ENCODE assay signal across 16 cellular contexts in the genomic region with DNA sequence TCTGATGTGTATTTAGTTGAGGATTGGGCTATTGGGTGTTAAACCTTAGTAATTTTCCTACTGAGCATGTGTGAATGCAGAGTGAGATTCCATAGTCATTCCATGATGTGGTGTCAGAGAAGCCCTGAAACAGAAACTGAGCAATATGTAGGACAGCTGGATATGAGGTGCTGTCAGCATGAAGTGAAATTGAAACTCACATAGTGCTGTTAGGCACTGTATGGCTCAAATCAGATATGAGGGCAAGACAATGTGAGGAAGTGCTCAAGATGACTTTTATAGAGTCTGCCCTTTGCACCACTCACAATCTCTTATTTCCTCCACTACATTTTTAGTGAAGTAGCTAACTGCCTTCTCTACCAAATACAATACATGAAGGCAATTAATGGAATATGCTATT.
A peak's percentile ranks its signal among the peaks of the same experiment; 100 is the strongest.
DNase-seq lines count a peak whose midpoint lies in the region; ATAC-seq, FAIRE-seq and TF ChIP-seq lines count a peak whose summit lies in the region.
"Had no signal": no experiment of that assay in that cellular context is flagged by ENCODE, and none has a peak within 500 bp of the region (broad histone marks: within the 10 kb centered on the region; RNA-seq: fewer than 3 reads in every experiment).

No MANE protein-coding gene starts in this region.

- TF ChIP-seq POLR2A in GM12878 (IDR thresholded peaks at IDR 0.05; ENCODE audit: low read depth, low read length): no peak

- no peak overlapping the region for H3K9ac ChIP-seq in GM12878 (ENCODE audit: control insufficient read depth, insufficient read depth, low read length)
- H3K9ac ChIP-seq: BLaER1 treated with 17β-estradiol and CSF1 and Interleukin-3, amounts not matched to agents 10 nM and 100 nM had no signal

- no peaks in the 10 kb centered on the region for H3K79me2 ChIP-seq in GM12878 (ENCODE audit: control insufficient read depth, insufficient read depth, low read length)

- H3K4me3 Mint-ChIP-seq in activated CD4-positive, alpha-beta T cell treated with anti-CD3 and anti-CD28 coated beads, Interleukin-2, amount 10 ng/mL, durations not matched to agents 24 days and 14 days: no peak overlapping the region
- H3K4me3 Mint-ChIP-seq in progenitor cell of endocrine pancreas (ENCODE audit: low read depth): no peak overlapping the region
- H3K4me3 Mint-ChIP-seq in activated T-helper 17 cell treated with anti-CD3 and anti-CD28 coated beads, Interleukin-2, amount 50 U/mL, for 72 hours: no peak overlapping the region
- H3K4me3 Mint-ChIP-seq: T-helper 1 cell treated with Interleukin-12 subunit alpha and Interleukin-12 subunit beta and Interleukin-4 antibody, amounts not matched to agents 30 μg/mL and 1 μg/mL, for 36 hours had no signal

- no peak overlapping the region for H3K4me3 ChIP-seq in GM12878
- H3K4me3 ChIP-seq: ascending aorta; BLaER1 treated with 17β-estradiol and CSF1 and Interleukin-3, amounts not matched to agents 10 nM and 100 nM; lung had no signal

- no peaks in the 10 kb centered on the region for H3K9me3 Mint-ChIP-seq in activated CD4-positive, alpha-beta T cell treated with anti-CD3 and anti-CD28 coated beads, Interleukin-2, amount 10 ng/mL, durations not matched to agents 24 days and 14 days
- peaks cover 42% of the 10 kb centered on the region for H3K9me3 Mint-ChIP-seq in progenitor cell of endocrine pancreas (ENCODE audit: low read depth)
- no peaks in the 10 kb centered on the region for H3K9me3 Mint-ChIP-seq in activated T-helper 17 cell treated with anti-CD3 and anti-CD28 coated beads, Interleukin-2, amount 50 U/mL, for 72 hours
- H3K9me3 Mint-ChIP-seq: T-helper 1 cell treated with Interleukin-12 subunit alpha and Interleukin-12 subunit beta and Interleukin-4 antibody, amounts not matched to agents 30 μg/mL and 1 μg/mL, for 36 hours had no signal

- DNase-seq in GM12878 (ENCODE audit: low read depth, low spot score) (peak; percentile 1), SKM-1 treated with dmso at 0.1 percent for 144 hours (lab: John Stamatoyannopoulos, UW; ENCODE audit: unreplicated experiment) (no peak), progenitor cell of endocrine pancreas (ENCODE audit: low spot score, unreplicated experiment) (no peak)
- DNase-seq in activated CD4-positive, alpha-beta T cell treated with anti-CD3 and anti-CD28 coated beads, Interleukin-2, amount 10 ng/mL, durations not matched to agents 24 days and 14 days: no peak
- DNase-seq: activated CD4-positive, alpha-beta T cell treated with anti-CD3 and anti-CD28 coated beads for 48 hours; NCI-H1105; NCI-H510A treated with DMSO at 0.1 percent for 48 hours had no signal

- H3K9me3 ChIP-seq in GM12878 (replicated peaks; ENCODE audit: control insufficient read depth, insufficient read depth, low read length): no peaks in the 10 kb centered on the region

- H2AFZ ChIP-seq in GM12878 (ENCODE audit: control insufficient read depth, low read depth, low read length): no peak overlapping the region

- RAD21 ChIA-PET in GM12878 (lab: Charles Lee; ENCODE audit: unreplicated experiment): no interaction called here

- no peaks in the 10 kb centered on the region for H3K36me3 ChIP-seq in GM12878 (ENCODE audit: control insufficient read depth in 2 of 2, insufficient read depth in 2 of 2, low read length in 1 of 2)
- H3K36me3 ChIP-seq: ascending aorta; BLaER1 treated with 17β-estradiol and CSF1 and Interleukin-3, amounts not matched to agents 10 nM and 100 nM had no signal

- ATAC-seq in GM18858 (IDR thresholded peaks at IDR 0.05; ENCODE audit: unreplicated experiment) (peak; percentile 93), GM21390 (IDR thresholded peaks at IDR 0.05; ENCODE audit: unreplicated experiment) (peak; percentile 88), HG03045 (IDR thresholded peaks at IDR 0.05; ENCODE audit: unreplicated experiment) (peak; percentile 75), GM12878 (peak; percentile 46; the same call in 2 of the 3 replicates)
- ATAC-seq in activated T-helper 17 cell treated with anti-CD3 and anti-CD28 coated beads, Interleukin-2, amount 50 U/mL, for 72 hours (replicated peaks): no peak

- no peak for TF ChIP-seq CTCF in GM12878 (IDR thresholded peaks at IDR 0.05 in 2 of 3, conservative IDR thresholded peaks at IDR 0.05 in 1 of 3; ENCODE audit: control insufficient read depth in 2 of 3, extremely low read depth in 1 of 3, insufficient read depth in 1 of 3, low read depth in 3 of 3, low read length in 3 of 3)
- TF ChIP-seq CTCF in progenitor cell of endocrine pancreas (IDR thresholded peaks at IDR 0.05; ENCODE audit: unreplicated experiment): no peak

- no TSS peak for BruUV-seq in GM12878 (replicated peaks; lab: Mats Ljungman, UMichigan)

- peaks cover 2% of the 10 kb centered on the region for H3K4me1 Mint-ChIP-seq in activated CD4-positive, alpha-beta T cell treated with anti-CD3 and anti-CD28 coated beads, Interleukin-2, amount 10 ng/mL, durations not matched to agents 24 days and 14 days
- H3K4me1 Mint-ChIP-seq in progenitor cell of endocrine pancreas (ENCODE audit: low read depth): no peaks in the 10 kb centered on the region
- no peaks in the 10 kb centered on the region for H3K4me1 Mint-ChIP-seq in activated T-helper 17 cell treated with anti-CD3 and anti-CD28 coated beads, Interleukin-2, amount 50 U/mL, for 72 hours

- no peaks in the 10 kb centered on the region for H3K36me3 Mint-ChIP-seq in activated CD4-positive, alpha-beta T cell treated with anti-CD3 and anti-CD28 coated beads, Interleukin-2, amount 10 ng/mL, durations not matched to agents 24 days and 14 days (ENCODE audit: low read depth)
- no peaks in the 10 kb centered on the region for H3K36me3 Mint-ChIP-seq in progenitor cell of endocrine pancreas (ENCODE audit: insufficient read depth)
- no peaks in the 10 kb centered on the region for H3K36me3 Mint-ChIP-seq in activated T-helper 17 cell treated with anti-CD3 and anti-CD28 coated beads, Interleukin-2, amount 50 U/mL, for 72 hours (ENCODE audit: low read depth)

- H3K27me3 ChIP-seq in GM12878 (replicated peaks in 1 of 2; ENCODE audit: control insufficient read depth in 2 of 2, insufficient read depth in 2 of 2, low read length in 1 of 2): no peaks in the 10 kb centered on the region
- H3K27me3 ChIP-seq: ascending aorta had no signal

- H3K4me1 ChIP-seq in GM12878 (ENCODE audit: control insufficient read depth, insufficient read depth, low read length): no peaks in the 10 kb centered on the region
- H3K4me1 ChIP-seq: ascending aorta had no signal

- in situ Hi-C loops in GM12878 (cut with MboI): no loop called here

- H3K27ac Mint-ChIP-seq in activated CD4-positive, alpha-beta T cell treated with anti-CD3 and anti-CD28 coated beads, Interleukin-2, amount 10 ng/mL, durations not matched to agents 24 days and 14 days: no peak overlapping the region
- no peak overlapping the region for H3K27ac Mint-ChIP-seq in progenitor cell of endocrine pancreas
- no peak overlapping the region for H3K27ac Mint-ChIP-seq in activated T-helper 17 cell treated with anti-CD3 and anti-CD28 coated beads, Interleukin-2, amount 50 U/mL, for 72 hours
- H3K27ac Mint-ChIP-seq: T-helper 1 cell treated with Interleukin-12 subunit alpha and Interleukin-12 subunit beta and Interleukin-4 antibody, amounts not matched to agents 30 μg/mL and 1 μg/mL, for 36 hours had no signal

- no peak for FAIRE-seq in GM12878 (lab: Jason Lieb, UNC)
- FAIRE-seq: RCC 7860 had no signal

- CTCF ChIA-PET in GM12878 (lab: Yijun Ruan, JAX): no interaction called here

- no peak overlapping the region for H3K27ac ChIP-seq in GM12878 (ENCODE audit: control insufficient read depth, insufficient read depth)
- H3K27ac ChIP-seq: ascending aorta; BLaER1 treated with 17β-estradiol and CSF1 and Interleukin-3, amounts not matched to agents 10 nM and 100 nM had no signal

- no peak for TF ChIP-seq RAD21 in GM12878 (IDR thresholded peaks at IDR 0.05; ENCODE audit: insufficient read depth, low read depth, low read length)

- no peak overlapping the region for H3K4me2 ChIP-seq in GM12878 (ENCODE audit: control insufficient read depth, insufficient read depth)
- H3K4me2 ChIP-seq: BLaER1 treated with 17β-estradiol and CSF1 and Interleukin-3, amounts not matched to agents 10 nM and 100 nM had no signal

- POLR2A ChIA-PET in GM12878 (lab: Charles Lee): no interaction called here

- intact Hi-C loops in GM12878 (cut with micrococcal nuclease; ENCODE audit: unreplicated experiment): no loop called here
- intact Hi-C loops in activated CD4-positive, alpha-beta T cell treated with anti-CD3 and anti-CD28 coated beads, Interleukin-2, amount 10 ng/mL, durations not matched to agents 24 days and 14 days (cut with micrococcal nuclease): no loop called here

- no peaks in the 10 kb centered on the region for H4K20me1 ChIP-seq in GM12878 (ENCODE audit: control insufficient read depth, insufficient read depth)
- H4K20me1 ChIP-seq: BLaER1 treated with 17β-estradiol and CSF1 and Interleukin-3, amounts not matched to agents 10 nM and 100 nM had no signal

- H3K27me3 Mint-ChIP-seq in activated CD4-positive, alpha-beta T cell treated with anti-CD3 and anti-CD28 coated beads, Interleukin-2, amount 10 ng/mL, durations not matched to agents 24 days and 14 days: no peaks in the 10 kb centered on the region
- no peaks in the 10 kb centered on the region for H3K27me3 Mint-ChIP-seq in progenitor cell of endocrine pancreas
- H3K27me3 Mint-ChIP-seq in activated T-helper 17 cell treated with anti-CD3 and anti-CD28 coated beads, Interleukin-2, amount 50 U/mL, for 72 hours: no peaks in the 10 kb centered on the region

- SMC1A ChIA-PET in GM12878 (lab: Charles Lee; ENCODE audit: uncharacterized antibody, unreplicated experiment): interaction anchor here (0.6 kb wide), 1 partner anchor 32 kb away, joined by 3 read pairs; no protein-coding TSS in a partner anchor

- TF ChIP-seq EP300 in GM12878 (IDR thresholded peaks at IDR 0.05; ENCODE audit: borderline replicate concordance in 1 of 2, control insufficient read depth in 1 of 2, low read depth in 2 of 2, low read length in 2 of 2): no peak

TF ChIP-seq in GM12878, 131 proteins besides CTCF, POLR2A, EP300 and RAD21 (continues in another document):
- no peak for TF ChIP-seq POU2F2 (IDR thresholded peaks at IDR 0.05; ENCODE audit: borderline replicate concordance, low read depth, low read length)
- TF ChIP-seq HCFC1 (IDR thresholded peaks at IDR 0.05; ENCODE audit: low read length): no peak
- no peak for TF ChIP-seq IKZF2 (IDR thresholded peaks at IDR 0.05)
- no peak for TF ChIP-seq TARDBP (IDR thresholded peaks at IDR 0.05; ENCODE audit: borderline replicate concordance)
- TF ChIP-seq, protein P1, sequence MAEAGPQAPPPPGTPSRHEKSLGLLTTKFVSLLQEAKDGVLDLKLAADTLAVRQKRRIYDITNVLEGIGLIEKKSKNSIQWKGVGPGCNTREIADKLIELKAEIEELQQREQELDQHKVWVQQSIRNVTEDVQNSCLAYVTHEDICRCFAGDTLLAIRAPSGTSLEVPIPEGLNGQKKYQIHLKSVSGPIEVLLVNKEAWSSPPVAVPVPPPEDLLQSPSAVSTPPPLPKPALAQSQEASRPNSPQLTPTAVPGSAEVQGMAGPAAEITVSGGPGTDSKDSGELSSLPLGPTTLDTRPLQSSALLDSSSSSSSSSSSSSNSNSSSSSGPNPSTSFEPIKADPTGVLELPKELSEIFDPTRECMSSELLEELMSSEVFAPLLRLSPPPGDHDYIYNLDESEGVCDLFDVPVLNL (IDR thresholded peaks at IDR 0.05; ENCODE audit: low read depth, low read length): no peak
